ENCODE assay signal across 8 cellular contexts in the genomic region with DNA sequence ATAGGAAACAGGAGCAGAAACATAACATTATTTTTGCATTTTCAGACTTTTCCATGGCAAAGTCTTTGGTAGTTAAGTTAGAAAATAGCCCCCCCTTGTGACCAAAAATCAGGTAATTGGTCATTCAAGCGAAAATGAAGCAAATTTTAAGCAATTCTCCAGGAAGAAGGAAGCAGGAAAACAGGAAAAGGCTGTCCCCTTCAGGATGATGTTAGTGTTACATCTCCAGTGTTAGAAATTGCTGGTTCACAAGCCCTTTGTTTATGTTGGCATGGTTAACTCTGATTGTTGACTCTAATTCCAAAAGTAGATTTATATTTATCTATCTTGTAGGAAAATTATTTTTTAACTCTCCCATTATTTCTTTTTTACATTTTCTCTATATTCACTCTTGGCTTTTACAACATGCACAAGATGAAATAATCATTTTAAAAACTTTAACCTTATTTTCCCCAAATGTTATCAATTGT. TPM values are rescaled to one million over a fixed set of nuclear protein-coding genes. Genes with fewer than 3 reads are reported as not detected.
DNase-seq lines count a peak whose midpoint lies in the region; ATAC-seq, FAIRE-seq and TF ChIP-seq lines count a peak whose summit lies in the region.

No MANE protein-coding gene starts in this region.

- peak; percentile 99 for FAIRE-seq in endometrium (lab: Jason Lieb, UNC)

- no TSS peak for BruUV-seq in PC-9 (replicated peaks; lab: Mats Ljungman, UMichigan)

- no peak overlapping the region for H4K91ac ChIP-seq in mesenchymal stem cell (ENCODE audit: low read length)

- no peak overlapping the region for H2BK12ac ChIP-seq in mesenchymal stem cell (ENCODE audit: low read length in 2 of 2)

- H3K9ac ChIP-seq in Loucy (ENCODE audit: low read depth, low read length, poor library complexity, severe bottlenecking) (no peak overlapping the region), mesenchymal stem cell (ENCODE audit: low read length) (peak overlapping the region; percentile 59)

- POLR2A ChIA-PET in PC-9 (lab: Charles Lee; ENCODE audit: unreplicated experiment), result no interaction called here

- H3K27me3 ChIP-seq in Loucy (ENCODE audit: insufficient read depth, low read length, poor library complexity, severe bottlenecking), result no peaks in the 10 kb centered on the region
- H3K27me3 ChIP-seq in PC-9 (ENCODE audit: insufficient read depth, low read depth), result peaks cover 13% of the 10 kb centered on the region; the same call in 1 of the 2 replicates
- peaks cover 0 to 5% of the 10 kb centered on the region in 2 experiments for H3K27me3 ChIP-seq in mesenchymal stem cell (ENCODE audit: control insufficient read depth in 1 of 2, insufficient read depth in 1 of 2, low read length in 2 of 2)

- H3K4me1 ChIP-seq in Loucy (ENCODE audit: insufficient read depth, low read length, poor library complexity, severe bottlenecking) (no peaks in the 10 kb centered on the region), PC-9 (replicated peaks; ENCODE audit: insufficient read depth) (no peaks in the 10 kb centered on the region), mesenchymal stem cell (ENCODE audit: control insufficient read depth, insufficient read depth, low read depth, low read length) (no peaks in the 10 kb centered on the region)

- H3K14ac ChIP-seq in mesenchymal stem cell (ENCODE audit: low read length in 2 of 2), result no peak overlapping the region

- H3F3A ChIP-seq in Loucy (ENCODE audit: low read depth) (no peaks in the 10 kb centered on the region), PC-9 (ENCODE audit: insufficient read depth, low read depth) (no peaks in the 10 kb centered on the region)

- DNase-seq in EH (ENCODE audit: low read depth), result peak; percentile 90
- DNase-seq in PC-9, result peak; percentile 25 to 69
- DNase-seq in mesenchymal stem cell, result peak; percentile 91
- DNase-seq in posterior vena cava (ENCODE audit: low spot score), result no peak

- H4K20me1 ChIP-seq in Loucy (ENCODE audit: insufficient read depth, low read length, poor library complexity, severe bottlenecking), result no peaks in the 10 kb centered on the region
- H4K20me1 ChIP-seq in PC-9 (ENCODE audit: insufficient read depth), result no peaks in the 10 kb centered on the region

- H2AFZ ChIP-seq in Loucy (ENCODE audit: low read length) (no peak overlapping the region; the same call in 1 of the 2 replicates), PC-9 (no peak overlapping the region), mesenchymal stem cell (ENCODE audit: low read depth, low read length) (no peak overlapping the region)

- no peak for ATAC-seq in GM18502 (IDR thresholded peaks at IDR 0.05; ENCODE audit: poor library complexity, unreplicated experiment)
- no peak for ATAC-seq in GM18873 (IDR thresholded peaks at IDR 0.05; ENCODE audit: low FRiP score, unreplicated experiment)

- no peak overlapping the region for H3K23ac ChIP-seq in mesenchymal stem cell (ENCODE audit: low read length in 2 of 2)

- no peak overlapping the region for H4K8ac ChIP-seq in mesenchymal stem cell (ENCODE audit: low read length)

- CTCF ChIA-PET in PC-9 (lab: Charles Lee), result interaction anchor here (0.6 kb wide), 1 partner anchor 529 kb away, joined by 3 read pairs; no protein-coding TSS in a partner anchor

- no peak overlapping the region for H2BK120ac ChIP-seq in mesenchymal stem cell (ENCODE audit: low read depth, low read length)

- no peak overlapping the region for H2BK15ac ChIP-seq in mesenchymal stem cell (ENCODE audit: low read depth, poor library complexity, severe bottlenecking)

- no peaks in the 10 kb centered on the region for H3K36me3 ChIP-seq in Loucy (ENCODE audit: insufficient read depth, low read length)
- no peaks in the 10 kb centered on the region for H3K36me3 ChIP-seq in PC-9 (ENCODE audit: low read depth)
- no peaks in the 10 kb centered on the region for H3K36me3 ChIP-seq in mesenchymal stem cell (ENCODE audit: control insufficient read depth in 1 of 2, insufficient read depth in 2 of 2, low read depth in 1 of 2, low read length in 2 of 2)

- H3K9me2 ChIP-seq in Loucy (replicated peaks; ENCODE audit: low read depth, low read length) (no peaks in the 10 kb centered on the region), PC-9 (ENCODE audit: insufficient read depth) (no peaks in the 10 kb centered on the region)

- no peaks in the 10 kb centered on the region for H3K9me3 ChIP-seq in Loucy (ENCODE audit: insufficient read depth, low read depth, low read length)
- H3K9me3 ChIP-seq in PC-9 (ENCODE audit: insufficient read depth, low read depth), result no peaks in the 10 kb centered on the region
- H3K9me3 ChIP-seq in mesenchymal stem cell (ENCODE audit: control insufficient read depth, low read length), result no peaks in the 10 kb centered on the region

- TF ChIP-seq CTCF in Loucy (conservative IDR thresholded peaks at IDR 0.05; ENCODE audit: low read length) (peak; percentile 78), PC-9 (conservative IDR thresholded peaks at IDR 0.05) (peak; percentile 75)

- 0% methylated on average over 1 of the region's 1 CpG for WGBS in mesenchymal stem cell

- H3K4me2 ChIP-seq in Loucy (ENCODE audit: low read depth, low read length, poor library complexity, severe bottlenecking) (no peak overlapping the region), PC-9 (no peak overlapping the region), mesenchymal stem cell (ENCODE audit: low read length, poor library complexity, severe bottlenecking) (no peak overlapping the region)

- H3K79me2 ChIP-seq in Loucy (ENCODE audit: insufficient read depth, low read length), result no peaks in the 10 kb centered on the region
- no peaks in the 10 kb centered on the region for H3K79me2 ChIP-seq in PC-9 (ENCODE audit: low read depth)

- no peak overlapping the region for H2AK5ac ChIP-seq in mesenchymal stem cell (ENCODE audit: low read length, severe bottlenecking)

- no peak overlapping the region for H3K27ac ChIP-seq in PC-9
- H3K27ac ChIP-seq in mesenchymal stem cell (ENCODE audit: low read length, poor library complexity, severe bottlenecking), result no peak overlapping the region

- no peak overlapping the region for H3K4me3 ChIP-seq in Loucy (ENCODE audit: low read length, poor library complexity, severe bottlenecking)
- H3K4me3 ChIP-seq in PC-9, result no peak overlapping the region
- H3K4me3 ChIP-seq in mesenchymal stem cell (ENCODE audit: insufficient read depth in 1 of 2, low read depth in 1 of 2, low read length in 2 of 2), result no peak overlapping the region

- H2BK5ac ChIP-seq in mesenchymal stem cell (ENCODE audit: low read depth, low read length, poor library complexity, severe bottlenecking), result no peak overlapping the region

- no peak overlapping the region for H3K4ac ChIP-seq in mesenchymal stem cell (ENCODE audit: low read depth in 1 of 2, low read length in 2 of 2)

- no peaks in the 10 kb centered on the region for H3K79me1 ChIP-seq in mesenchymal stem cell (replicated peaks; ENCODE audit: low read length, poor library complexity, severe bottlenecking)

- no peak overlapping the region for H3K18ac ChIP-seq in mesenchymal stem cell (ENCODE audit: low read depth in 1 of 2, low read length in 2 of 2)

- intact Hi-C loops in PC-9 (cut with micrococcal nuclease; ENCODE audit: unreplicated experiment) (loop anchor here (1.0 to 10.0 kb wide), 3 partner anchors 206 to 740 kb away; no protein-coding TSS in a partner anchor), posterior vena cava (cut with DNase I) (loop anchor here (5.0 to 10.0 kb wide), 4 partner anchors 160 to 320 kb away; no protein-coding TSS in a partner anchor)

RNA-seq across cellular contexts. Expression of a gene that starts 18.8 kb away (rescaled TPM):
- total RNA-seq in PC-9 (2021) (28.6 and 31.9 TPM in 2 replicates), posterior vena cava (1 to 10 TPM; 6.9 to 9.5 TPM)
- polyA plus RNA-seq in mesenchymal stem cell (2013, experiment 1 of 2), result 11.0 TPM
- polyA plus RNA-seq in mesenchymal stem cell (2013, experiment 2 of 2), result 10.1 TPM
